8 cellular contexts compared by ENCODE assay signal in the genomic region with DNA sequence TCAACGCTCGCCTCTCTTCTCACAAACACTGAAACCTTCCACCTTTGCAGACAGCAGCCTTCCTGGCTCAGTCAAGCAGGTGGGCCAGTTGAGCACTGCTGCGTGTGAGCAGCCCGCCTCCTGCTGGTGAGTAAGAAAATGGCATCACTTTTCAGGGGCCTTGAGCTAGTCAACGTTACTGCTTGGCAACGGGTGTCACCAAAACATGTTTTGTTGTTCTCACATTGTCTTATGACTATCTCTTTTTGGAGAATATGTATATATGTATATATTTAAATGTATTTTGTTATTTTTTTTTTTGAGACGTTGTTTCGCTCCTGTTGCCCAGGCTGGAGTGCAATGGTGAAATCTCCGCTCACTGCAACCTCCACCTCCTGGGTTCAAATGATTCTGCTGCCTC.
DNase-seq lines count a peak whose midpoint lies in the region; ATAC-seq, FAIRE-seq and TF ChIP-seq lines count a peak whose summit lies in the region.

No MANE protein-coding gene starts in this region.

- no peak overlapping the region for H2AK5ac ChIP-seq in trophoblast cell (ENCODE audit: low read length)

- H3K27ac ChIP-seq in trophoblast cell (ENCODE audit: low read depth, low read length): no peak overlapping the region

- no peaks in the 10 kb centered on the region for H3K79me1 ChIP-seq in trophoblast cell (ENCODE audit: low read length)

- no peak overlapping the region for H4K12ac ChIP-seq in trophoblast cell (ENCODE audit: low read depth, low read length)

- FAIRE-seq in urothelium cell line (lab: Jason Lieb, UNC): peak; percentile 95

- H3K36me3 ChIP-seq in trophoblast cell (ENCODE audit: control insufficient read depth in 1 of 2, insufficient read depth in 2 of 2, low read length in 2 of 2): no peaks in the 10 kb centered on the region

- H4K91ac ChIP-seq in trophoblast cell (ENCODE audit: low read depth, low read length): no peak overlapping the region

- no peaks in the 10 kb centered on the region for H3K27me3 ChIP-seq in trophoblast cell (ENCODE audit: insufficient read depth, low read length)

- no peak overlapping the region for H3K4me3 Mint-ChIP-seq in activated T-helper 17 cell treated with anti-CD3 and anti-CD28 coated beads, Interleukin-2, amount 50 U/mL, for 72 hours

- H3K4me2 ChIP-seq in trophoblast cell (ENCODE audit: low read length): no peak overlapping the region

- peaks cover 0 to 3% of the 10 kb centered on the region in 2 experiments for H3K4me1 ChIP-seq in trophoblast cell (ENCODE audit: control insufficient read depth in 1 of 2, insufficient read depth in 2 of 2, low read length in 2 of 2)

- H3K4ac ChIP-seq in trophoblast cell (ENCODE audit: low read depth, low read length): no peak overlapping the region

- no peak overlapping the region for H3K14ac ChIP-seq in trophoblast cell (ENCODE audit: low read length)

- H3K18ac ChIP-seq in trophoblast cell (ENCODE audit: low read length): no peak overlapping the region

- no peak overlapping the region for H2BK120ac ChIP-seq in trophoblast cell (ENCODE audit: insufficient read depth, low read length, poor library complexity)

- DNase-seq in EH (ENCODE audit: low read depth) (peak; percentile 66), HuH-7.5 (ENCODE audit: low spot score) (peak; percentile 45), RKO (ENCODE audit: low spot score) (peak; percentile 77), foreskin fibroblast (peak; percentile 34 to 81), trophoblast cell (peak; percentile 80 to 95), urothelium cell line (ENCODE audit: low spot score) (peak; percentile 74)

- H3K27ac Mint-ChIP-seq in activated T-helper 17 cell treated with anti-CD3 and anti-CD28 coated beads, Interleukin-2, amount 50 U/mL, for 72 hours: no peak overlapping the region

- peak; percentile 91 for ATAC-seq in GM21528 (IDR thresholded peaks at IDR 0.05; ENCODE audit: low FRiP score, unreplicated experiment)
- peak; percentile 94 for ATAC-seq in activated T-helper 17 cell treated with anti-CD3 and anti-CD28 coated beads, Interleukin-2, amount 50 U/mL, for 72 hours (replicated peaks)

- H4K8ac ChIP-seq in trophoblast cell (ENCODE audit: low read depth, low read length): no peak overlapping the region

- no peaks in the 10 kb centered on the region for H3K9me3 Mint-ChIP-seq in activated T-helper 17 cell treated with anti-CD3 and anti-CD28 coated beads, Interleukin-2, amount 50 U/mL, for 72 hours

- no peak overlapping the region for H3K23ac ChIP-seq in trophoblast cell (ENCODE audit: low read length)

- H3K36me3 Mint-ChIP-seq in activated T-helper 17 cell treated with anti-CD3 and anti-CD28 coated beads, Interleukin-2, amount 50 U/mL, for 72 hours (ENCODE audit: low read depth): no peaks in the 10 kb centered on the region

- no peaks in the 10 kb centered on the region for H3K27me3 Mint-ChIP-seq in activated T-helper 17 cell treated with anti-CD3 and anti-CD28 coated beads, Interleukin-2, amount 50 U/mL, for 72 hours

- peak; percentile 90 for TF ChIP-seq CTCF in foreskin fibroblast (IDR thresholded peaks at IDR 0.05; ENCODE audit: low read depth, low read length)

- no peak overlapping the region for H2BK5ac ChIP-seq in trophoblast cell (ENCODE audit: low read depth, low read length, poor library complexity)

- no peaks in the 10 kb centered on the region for H3K4me1 Mint-ChIP-seq in activated T-helper 17 cell treated with anti-CD3 and anti-CD28 coated beads, Interleukin-2, amount 50 U/mL, for 72 hours

- no peaks in the 10 kb centered on the region for H3K79me2 ChIP-seq in trophoblast cell (ENCODE audit: control insufficient read depth, insufficient read depth, low read length, poor library complexity)

- WGBS in trophoblast cell (ENCODE audit: extremely low coverage, insufficient coverage, insufficient read length): no CpG with 5 or more reads among the region's 9 CpGs

- H3K9ac ChIP-seq in trophoblast cell (ENCODE audit: low read length): no peak overlapping the region

- H2AFZ ChIP-seq in trophoblast cell (ENCODE audit: insufficient read depth, low read length, poor library complexity): no peak overlapping the region

- no peak overlapping the region for H3K4me3 ChIP-seq in foreskin fibroblast (ENCODE audit: low read depth in 1 of 2, low read length in 2 of 2)
- no peak overlapping the region for H3K4me3 ChIP-seq in trophoblast cell (ENCODE audit: low read depth, low read length)

- no peak overlapping the region for H2BK12ac ChIP-seq in trophoblast cell (ENCODE audit: low read length)

- peaks cover 8% of the 10 kb centered on the region for H3K9me3 ChIP-seq in trophoblast cell (ENCODE audit: insufficient read depth, low read depth, low read length)
